Comparison of ENCODE assay signal across 15 cellular contexts in genomic region chr5:51832934-51833470, GRCh38.
DNase-seq lines count a peak whose midpoint lies in the region; FAIRE-seq and TF ChIP-seq lines count a peak whose summit lies in the region.
"Had no signal": no experiment of that assay in that cellular context is flagged by ENCODE, and none has a peak within 500 bp of the region (broad histone marks: within the 10 kb centered on the region; RNA-seq: fewer than 3 reads in every experiment).

No MANE protein-coding gene starts in this region.

- no peak overlapping the region for H4K91ac ChIP-seq in H1 (replicated peaks; ENCODE audit: insufficient read length, low read length)

- no peak overlapping the region for H2BK5ac ChIP-seq in H1 (ENCODE audit: low read depth, low read length)

- H4K5ac ChIP-seq in H1 (ENCODE audit: insufficient read length, low read depth, low read length): no peak overlapping the region

- BruUV-seq in A673 (replicated peaks; lab: Mats Ljungman, UMichigan): no TSS peak

- H2BK15ac ChIP-seq in H1 (ENCODE audit: low read length): no peak overlapping the region

- peak overlapping the region; percentile 28; the same call in 1 of the 2 replicates for H2AFZ ChIP-seq in H1 (ENCODE audit: low read length)
- no peak overlapping the region for H2AFZ ChIP-seq in smooth muscle cell (ENCODE audit: low read depth)

- no peaks in the 10 kb centered on the region for H3K79me1 ChIP-seq in H1 (ENCODE audit: low read depth, low read length)

- H3K36me3 ChIP-seq in H1 (ENCODE audit: control insufficient read depth in 2 of 4, insufficient read depth in 4 of 4, low read length in 3 of 4) (no peaks in the 10 kb centered on the region), smooth muscle cell (ENCODE audit: low read depth) (no peaks in the 10 kb centered on the region), sigmoid colon (no peaks in the 10 kb centered on the region), A673 (ENCODE audit: insufficient read depth, low read length, poor library complexity, severe bottlenecking) (no peaks in the 10 kb centered on the region)

- intact Hi-C loops in sigmoid colon (cut with DNase I) (no loop called here), A673 (cut with micrococcal nuclease; ENCODE audit: unreplicated experiment) (no loop called here)

- H3K79me2 ChIP-seq in H1 (ENCODE audit: control insufficient read depth in 1 of 2, insufficient read depth in 2 of 2, low read length in 2 of 2) (no peaks in the 10 kb centered on the region), smooth muscle cell (ENCODE audit: low read depth) (no peaks in the 10 kb centered on the region)

- H2BK20ac ChIP-seq in H1 (ENCODE audit: low read length): no peak overlapping the region

- TF ChIP-seq POLR2A in H1 (IDR thresholded peaks at IDR 0.05; ENCODE audit: control extremely low read depth in 1 of 2, low read depth in 2 of 2, low read length in 2 of 2) (no peak), sigmoid colon (IDR thresholded peaks at IDR 0.05) (no peak)

- TF ChIP-seq CTCF in H1 (IDR thresholded peaks at IDR 0.05; ENCODE audit: control extremely low read depth in 1 of 3, insufficient read depth in 1 of 3, low read depth in 1 of 3, low read length in 3 of 3) (no peak), smooth muscle cell (IDR thresholded peaks at IDR 0.05; ENCODE audit: borderline replicate concordance, insufficient read depth, poor library complexity, severe bottlenecking) (no peak), sigmoid colon (IDR thresholded peaks at IDR 0.05) (no peak), A673 (conservative IDR thresholded peaks at IDR 0.05; ENCODE audit: low read depth, low read length) (no peak)

- no peak overlapping the region for H2BK120ac ChIP-seq in H1 (replicated peaks; ENCODE audit: low read depth, low read length)

- CTCF ChIA-PET in H1 (lab: Charles Lee; ENCODE audit: partially characterized antibody) (no interaction called here), A673 (lab: Charles Lee) (no interaction called here)

- H3K23ac ChIP-seq in H1 (ENCODE audit: insufficient read length): no peak overlapping the region

- no peaks in the 10 kb centered on the region for H3K4me1 ChIP-seq in H1 (replicated peaks in 1 of 4; ENCODE audit: control insufficient read depth in 3 of 4, insufficient read depth in 4 of 4, low read length in 3 of 4)
- no peaks in the 10 kb centered on the region for H3K4me1 ChIP-seq in smooth muscle cell (ENCODE audit: low read depth)
- no peaks in the 10 kb centered on the region for H3K4me1 ChIP-seq in sigmoid colon
- no peaks in the 10 kb centered on the region for H3K4me1 ChIP-seq in A673 (ENCODE audit: insufficient read depth, low read length, poor library complexity, severe bottlenecking)

- H3K4me2 ChIP-seq in H1 (ENCODE audit: insufficient read depth in 1 of 2, low read depth in 2 of 2, low read length in 2 of 2) (no peak overlapping the region), smooth muscle cell (no peak overlapping the region)

- H3K27me3 ChIP-seq in H1 (replicated peaks in 1 of 4; ENCODE audit: control insufficient read depth in 3 of 4, extremely low read depth in 1 of 4, insufficient read depth in 3 of 4, low read length in 3 of 4) (no peaks in the 10 kb centered on the region), smooth muscle cell (ENCODE audit: low read depth) (no peaks in the 10 kb centered on the region), sigmoid colon (no peaks in the 10 kb centered on the region), A673 (replicated peaks; ENCODE audit: insufficient read depth, low read depth, low read length, poor library complexity) (no peaks in the 10 kb centered on the region)

- H3K27ac ChIP-seq in H1 (ENCODE audit: low read depth, low read length) (no peak overlapping the region), smooth muscle cell (ENCODE audit: low read depth) (peak overlapping the region; percentile 33), sigmoid colon (no peak overlapping the region), A673 (ENCODE audit: low read depth, low read length, poor library complexity, severe bottlenecking) (no peak overlapping the region)
- H3K27ac ChIP-seq: C4-2B had no signal

- H2AK5ac ChIP-seq in H1 (ENCODE audit: low read depth, low read length): no peak overlapping the region

- H3K4me3 ChIP-seq in H1 (ENCODE audit: extremely low read depth in 1 of 4, insufficient read depth in 2 of 4, low read depth in 3 of 4, low read length in 4 of 4) (no peak overlapping the region), smooth muscle cell (no peak overlapping the region), sigmoid colon (no peak overlapping the region), A673 (ENCODE audit: low read depth, low read length, poor library complexity, severe bottlenecking) (no peak overlapping the region)

- H3K18ac ChIP-seq in H1 (ENCODE audit: extremely low read depth, low read length): no peak overlapping the region

- H4K20me1 ChIP-seq in H1 (replicated peaks in 1 of 2; ENCODE audit: control insufficient read depth in 1 of 2, insufficient read depth in 2 of 2, low read length in 2 of 2): no peaks in the 10 kb centered on the region
- no peaks in the 10 kb centered on the region for H4K20me1 ChIP-seq in smooth muscle cell (ENCODE audit: low read depth)

- no peak overlapping the region for H3K4ac ChIP-seq in H1 (replicated peaks; ENCODE audit: insufficient read length, low read depth, low read length)

- H3K9me3 ChIP-seq in H1 (ENCODE audit: insufficient read depth in 2 of 2, low read depth in 1 of 2, low read length in 1 of 2) (no peaks in the 10 kb centered on the region), smooth muscle cell (replicated peaks; ENCODE audit: low read depth) (no peaks in the 10 kb centered on the region), sigmoid colon (no peaks in the 10 kb centered on the region), A673 (ENCODE audit: low read depth, low read length, poor library complexity, severe bottlenecking) (no peaks in the 10 kb centered on the region)

- no peak overlapping the region for H3K14ac ChIP-seq in H1 (ENCODE audit: insufficient read length)

- WGBS in H1 (ENCODE audit: extremely low coverage in 1 of 2, insufficient coverage in 1 of 2, insufficient read length in 1 of 2, insufficient replicate concordance in 2 of 2, low coverage in 1 of 2, low lambda C conversion rate in 2 of 2, missing lambda C conversion rate in 1 of 2), 2 experiments: 98% methylated on average over 5 of the region's 5 CpGs; no CpG with 5 or more reads in 1 of the 2 experiments
- 71% methylated on average over 5 of the region's 5 CpGs for WGBS in smooth muscle cell (ENCODE audit: low lambda C conversion rate)
- WGBS in sigmoid colon, 2 donors: 85 to 87% methylated on average over 5 of the region's 5 CpGs

- TF ChIP-seq EP300 in H1 (IDR thresholded peaks at IDR 0.05; ENCODE audit: borderline replicate concordance in 1 of 2, low read depth in 2 of 2, low read length in 2 of 2): no peak
- TF ChIP-seq EP300 in sigmoid colon (IDR thresholded peaks at IDR 0.05): no peak

- no peak overlapping the region for H3K9ac ChIP-seq in H1 (replicated peaks in 1 of 4; ENCODE audit: extremely low read depth in 1 of 4, low read depth in 3 of 4, low read length in 3 of 4)
- no peak overlapping the region for H3K9ac ChIP-seq in smooth muscle cell (ENCODE audit: low read depth)

- POLR2A ChIA-PET in H1 (lab: Charles Lee; ENCODE audit: partially characterized antibody): no interaction called here
- POLR2A ChIA-PET in A673 (lab: Charles Lee; ENCODE audit: low non-redundant PET): no interaction called here

- DNase-seq in M059J (ENCODE audit: low read depth) (peak; percentile 6), RCC 7860 (ENCODE audit: low spot score) (peak; percentile 6), H1 (ENCODE audit: low read depth in 1 of 2, low spot score in 2 of 2) (no peak), smooth muscle cell (lab: John Stamatoyannopoulos, UW; ENCODE audit: unreplicated experiment) (no peak), occipital lobe (lab: John Stamatoyannopoulos, UW) (no peak), sigmoid colon (no peak), A673 (ENCODE audit: low spot score) (no peak)
- DNase-seq: AML-193; CD4-positive, alpha-beta T cell; DMS79 treated with DMSO at 0.1 percent for 48 hours; GF-D8; GOT3; H9 had no signal

- no peak overlapping the region for H4K8ac ChIP-seq in H1 (ENCODE audit: extremely low read depth, insufficient read depth, low read length)

- H3K56ac ChIP-seq in H1 (replicated peaks; ENCODE audit: insufficient read length, low read depth, low read length): no peak overlapping the region

- no peaks in the 10 kb centered on the region for H3F3A ChIP-seq in smooth muscle cell (ENCODE audit: low read depth)

- no peaks in the 10 kb centered on the region for H3K23me2 ChIP-seq in H1 (ENCODE audit: low read depth, low read length)

- H2BK12ac ChIP-seq in H1 (ENCODE audit: low read depth, low read length): no peak overlapping the region

- FAIRE-seq in RCC 7860 (lab: Jason Lieb, UNC) (no peak), H1 (lab: Jason Lieb, UNC) (no peak)
- FAIRE-seq: HepG2 had no signal

- TF ChIP-seq RAD21 in H1 (IDR thresholded peaks at IDR 0.05 in 1 of 2, conservative IDR thresholded peaks at IDR 0.05 in 1 of 2; ENCODE audit: low read depth in 2 of 2, low read length in 2 of 2): no peak

TF ChIP-seq in H1, 55 proteins besides CTCF, POLR2A, EP300 and RAD21:
- no peak for TF ChIP-seq JUN (IDR thresholded peaks at IDR 0.05; ENCODE audit: low read depth, low read length)
- no peak for TF ChIP-seq TEAD4 (IDR thresholded peaks at IDR 0.05; ENCODE audit: low read depth, low read length)
- TF ChIP-seq CEBPB (IDR thresholded peaks at IDR 0.05; ENCODE audit: low read depth, low read length): no peak
- TF ChIP-seq CBX8 (IDR thresholded peaks at IDR 0.05; ENCODE audit: borderline replicate concordance, low read depth, low read length): no peak
- no peak for TF ChIP-seq PHF8 (conservative IDR thresholded peaks at IDR 0.05; ENCODE audit: low read depth, low read length)
- no peak for TF ChIP-seq CHD1 (IDR thresholded peaks at IDR 0.05; ENCODE audit: low read depth, low read length)
- TF ChIP-seq TAF7 (optimal IDR thresholded peaks at IDR 0.05; ENCODE audit: borderline replicate concordance, low read depth, low read length): no peak
- no peak for TF ChIP-seq SRF (IDR thresholded peaks at IDR 0.05; ENCODE audit: low read depth, low read length)
- no peak for TF ChIP-seq BRCA1 (IDR thresholded peaks at IDR 0.05; ENCODE audit: low read depth, low read length)
TF ChIP-seq in H1: peak in this region for 0.

Comparison
In these comparisons a context has a peak if more than half of its experiments do, and no peak if none do; other contexts are left out.
1. DNase-seq: peak in M059J (single experiment) and RCC 7860 (single experiment); none in H1 (0 of 2), smooth muscle cell (single experiment), occipital lobe (single experiment), sigmoid colon (single experiment) and A673 (single experiment).